1 cellular context compared by ENCODE assay signal in genomic region chr1:230707732-230708630, GRCh38.
TF ChIP-seq lines count a peak whose summit lies in the region.

No MANE protein-coding gene starts in this region.

TF ChIP-seq in IMR-90, 13 proteins besides CTCF, POLR2A, EP300 and RAD21:
- TF ChIP-seq ELK1 (IDR thresholded peaks at IDR 0.05; ENCODE audit: borderline replicate concordance, low read depth, low read length) (no peak), MXI1 (IDR thresholded peaks at IDR 0.05; ENCODE audit: borderline replicate concordance, low read depth, low read length) (no peak), FOS (IDR thresholded peaks at IDR 0.05; ENCODE audit: low read depth, low read length) (no peak), RCOR1 (IDR thresholded peaks at IDR 0.05; ENCODE audit: insufficient replicate concordance, low read length) (no peak), MAFK (IDR thresholded peaks at IDR 0.05; ENCODE audit: low read depth, low read length) (no peak), SMC3 (IDR thresholded peaks at IDR 0.05; ENCODE audit: low read depth, low read length) (no peak), RFX5 (IDR thresholded peaks at IDR 0.05; ENCODE audit: low read depth, low read length) (no peak), CEBPB (IDR thresholded peaks at IDR 0.05; ENCODE audit: low read depth, low read length) (no peak), MAZ (IDR thresholded peaks at IDR 0.05; ENCODE audit: borderline replicate concordance, low read depth, low read length) (no peak), BHLHE40 (IDR thresholded peaks at IDR 0.05; ENCODE audit: low read depth, low read length) (no peak), USF2 (IDR thresholded peaks at IDR 0.05; ENCODE audit: low read depth, low read length) (no peak), NFE2L2 (IDR thresholded peaks at IDR 0.05; ENCODE audit: low read depth, low read length) (no peak), CHD1 (IDR thresholded peaks at IDR 0.05; ENCODE audit: low read depth, low read length) (no peak)
TF ChIP-seq in IMR-90: peak in this region for 0.
